ENCODE assay signal across 11 cellular contexts in the genomic region with DNA sequence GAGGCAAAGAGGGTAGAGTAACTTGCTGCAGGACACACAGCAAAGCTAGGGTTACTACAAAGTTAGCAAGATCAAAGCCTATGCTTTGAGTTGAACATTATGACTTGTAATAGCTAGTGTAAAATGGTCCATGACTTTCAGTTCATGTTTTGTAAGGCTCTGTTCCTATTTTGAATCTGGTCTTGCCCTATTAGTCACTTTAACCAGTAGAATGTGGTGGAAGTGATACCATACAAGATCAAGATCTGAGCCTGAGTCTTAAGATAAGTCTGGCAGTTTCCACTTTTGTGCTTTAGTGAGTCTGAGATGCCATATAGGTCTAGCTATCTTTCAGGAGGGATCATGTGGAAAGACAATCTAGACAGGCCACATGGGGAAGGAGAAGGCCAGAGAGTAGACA.
A peak's percentile ranks its signal among the peaks of the same experiment; 100 is the strongest.
DNase-seq lines count a peak whose midpoint lies in the region; ATAC-seq and TF ChIP-seq lines count a peak whose summit lies in the region.
"Had no signal": no experiment of that assay in that cellular context is flagged by ENCODE, and none has a peak within 500 bp of the region (broad histone marks: within the 10 kb centered on the region; RNA-seq: fewer than 3 reads in every experiment).

No MANE protein-coding gene starts in this region.

- no peaks in the 10 kb centered on the region for H3K4me1 Mint-ChIP-seq in T-helper 17 cell
- H3K4me1 Mint-ChIP-seq: WTC11 had no signal

- ATAC-seq in GM19025 (IDR thresholded peaks at IDR 0.05; ENCODE audit: low read depth, unreplicated experiment) (peak; percentile 52), HG02763 (IDR thresholded peaks at IDR 0.05; ENCODE audit: unreplicated experiment) (peak; percentile 82), HG03565 (IDR thresholded peaks at IDR 0.05; ENCODE audit: unreplicated experiment) (peak; percentile 97), T-helper 17 cell (no peak)
- ATAC-seq: WTC11 had no signal

- no peak overlapping the region for H2AFZ ChIP-seq in osteoblast (ENCODE audit: low read length)

- no peaks in the 10 kb centered on the region for H3K79me2 ChIP-seq in osteoblast (ENCODE audit: insufficient read depth, low read length)

- no peaks in the 10 kb centered on the region for H3K27me3 ChIP-seq in osteoblast (ENCODE audit: insufficient read depth, low read length)

- H3K4me3 Mint-ChIP-seq in T-helper 17 cell, result no peak overlapping the region
- H3K4me3 Mint-ChIP-seq: activated naive CD4-positive, alpha-beta T cell treated with anti-CD3 and anti-CD28 coated beads for 36 hours; WTC11 had no signal

- H4K20me1 ChIP-seq in osteoblast (ENCODE audit: insufficient read depth, low read length), result no peaks in the 10 kb centered on the region

- H3K27ac ChIP-seq in osteoblast (ENCODE audit: low read depth, low read length), result no peak overlapping the region

- H3K4me1 ChIP-seq in osteoblast (ENCODE audit: insufficient read depth, low read length), result no peaks in the 10 kb centered on the region

- no peaks in the 10 kb centered on the region for H3K36me3 Mint-ChIP-seq in T-helper 17 cell (ENCODE audit: low read depth)
- H3K36me3 Mint-ChIP-seq: WTC11 had no signal

- TF ChIP-seq CTCF in osteoblast (IDR thresholded peaks at IDR 0.05; ENCODE audit: extremely low read depth, low read depth, low read length), result no peak

- no peak overlapping the region for H3K27ac Mint-ChIP-seq in T-helper 17 cell
- H3K27ac Mint-ChIP-seq: activated naive CD4-positive, alpha-beta T cell treated with anti-CD3 and anti-CD28 coated beads for 36 hours; WTC11 had no signal

- DNase-seq in medulla oblongata (ENCODE audit: extremely low spot score), result peak; percentile 31
- DNase-seq in NCI-H2081 (lab: John Stamatoyannopoulos, UW), result no peak
- DNase-seq in activated CD4-positive, CD25-positive, alpha-beta regulatory T cell treated with anti-CD3 and anti-CD28 coated beads, Interleukin-2, amount 50 U/mL, for 72 hours, result no peak
- DNase-seq in osteoblast (ENCODE audit: insufficient read length, low spot score, missing footprints), result no peak
- no peak for DNase-seq in T-helper 17 cell
- DNase-seq: activated naive CD4-positive, alpha-beta T cell treated with anti-CD3 and anti-CD28 coated beads for 36 hours; DMS153 had no signal

- no peaks in the 10 kb centered on the region for H3K36me3 ChIP-seq in osteoblast (ENCODE audit: insufficient read depth, low read length)

- H3K9me3 ChIP-seq in osteoblast (ENCODE audit: low read depth, low read length) (no peaks in the 10 kb centered on the region), T-helper 17 cell (ENCODE audit: control insufficient read depth, low read length, poor library complexity, severe bottlenecking) (no peaks in the 10 kb centered on the region)

- H3K27me3 Mint-ChIP-seq in T-helper 17 cell, result no peaks in the 10 kb centered on the region

- no peak overlapping the region for H3K4me3 ChIP-seq in osteoblast (ENCODE audit: insufficient read depth, low read length)

- H3K4me2 ChIP-seq in osteoblast (ENCODE audit: insufficient read depth, low read length), result no peak overlapping the region
